ENCODE assay signal across 12 cellular contexts in genomic region chr9:130072515-130073235, GRCh38. TPM values are rescaled to one million over a fixed set of nuclear protein-coding genes. Genes with fewer than 3 reads are reported as not detected.
DNase-seq lines count a peak whose midpoint lies in the region; ATAC-seq and TF ChIP-seq lines count a peak whose summit lies in the region.
"Had no signal": no experiment of that assay in that cellular context is flagged by ENCODE, and none has a peak within 500 bp of the region (broad histone marks: within the 10 kb centered on the region; RNA-seq: fewer than 3 reads in every experiment).

No MANE protein-coding gene starts in this region.

- peak; percentile 31 for DNase-seq in activated CD4-positive, alpha-beta memory T cell treated with anti-CD3 and anti-CD28 coated beads for 36 hours
- no peak for DNase-seq in activated CD4-positive, alpha-beta memory T cell treated with anti-CD3 and anti-CD28 coated beads, Interleukin-2, amount 10 ng/mL, durations not matched to agents 7 days and 5 days
- DNase-seq in T-helper 17 cell (no peak), fibroblast of peridontal ligament (ENCODE audit: extremely low read depth) (peak; percentile 4), OCI-LY7 (ENCODE audit: low spot score) (no peak)
- peak; percentile 34 for DNase-seq in stimulated activated CD8-positive, alpha-beta memory T cell treated with anti-CD3 and anti-CD28 coated beads, Interleukin-4, amount 100 ng/mL, for 48 hours
- DNase-seq: NCI-H187 had no signal

- peaks cover 22% of the 10 kb centered on the region for H3K4me1 Mint-ChIP-seq in activated CD4-positive, alpha-beta memory T cell treated with anti-CD3 and anti-CD28 coated beads for 36 hours (ENCODE audit: low read depth)
- peaks cover 24% of the 10 kb centered on the region for H3K4me1 Mint-ChIP-seq in activated CD4-positive, alpha-beta memory T cell treated with anti-CD3 and anti-CD28 coated beads, Interleukin-2, amount 10 ng/mL, durations not matched to agents 7 days and 5 days
- peaks cover 13% of the 10 kb centered on the region for H3K4me1 Mint-ChIP-seq in T-helper 17 cell

- no peak overlapping the region for H2AFZ ChIP-seq in OCI-LY7 (ENCODE audit: low read length)
- H2AFZ ChIP-seq: PC-9 had no signal

- H3K27ac ChIP-seq in OCI-LY7 (ENCODE audit: low read depth, low read length, poor library complexity, severe bottlenecking), result no peak overlapping the region
- H3K27ac ChIP-seq: PC-9, right atrium auricular region had no signal

- H3K79me2 ChIP-seq in OCI-LY7 (ENCODE audit: insufficient read depth, low read depth, low read length), result peaks cover 49% of the 10 kb centered on the region; the same call in 1 of the 2 replicates

- no peaks in the 10 kb centered on the region for H3K4me1 ChIP-seq in OCI-LY7 (ENCODE audit: insufficient read depth, low read length, poor library complexity, severe bottlenecking)

- peaks cover 9% of the 10 kb centered on the region for H3K36me3 Mint-ChIP-seq in activated CD4-positive, alpha-beta memory T cell treated with anti-CD3 and anti-CD28 coated beads for 36 hours
- peaks cover 13% of the 10 kb centered on the region for H3K36me3 Mint-ChIP-seq in activated CD4-positive, alpha-beta memory T cell treated with anti-CD3 and anti-CD28 coated beads, Interleukin-2, amount 10 ng/mL, durations not matched to agents 7 days and 5 days (ENCODE audit: low read depth)
- H3K36me3 Mint-ChIP-seq in T-helper 17 cell (ENCODE audit: low read depth), result no peaks in the 10 kb centered on the region

- ATAC-seq in T-helper 17 cell, result peak; percentile 27
- no peak for ATAC-seq in GM21723 (IDR thresholded peaks at IDR 0.05; ENCODE audit: unreplicated experiment)
- no peak for ATAC-seq in GM18511 (IDR thresholded peaks at IDR 0.05; ENCODE audit: unreplicated experiment)

- BruUV-seq in OCI-LY7 (replicated peaks; lab: Mats Ljungman, UMichigan), result no TSS peak

- no peaks in the 10 kb centered on the region for H4K20me1 ChIP-seq in OCI-LY7 (ENCODE audit: insufficient read depth, low read length)

- H3K36me3 ChIP-seq in OCI-LY7 (ENCODE audit: insufficient read depth, low read length), result peaks cover 28% of the 10 kb centered on the region

- no peak overlapping the region for H3K27ac Mint-ChIP-seq in activated CD4-positive, alpha-beta memory T cell treated with anti-CD3 and anti-CD28 coated beads for 36 hours
- H3K27ac Mint-ChIP-seq in activated CD4-positive, alpha-beta memory T cell treated with anti-CD3 and anti-CD28 coated beads, Interleukin-2, amount 10 ng/mL, durations not matched to agents 7 days and 5 days, result no peak overlapping the region
- H3K27ac Mint-ChIP-seq in T-helper 17 cell, result no peak overlapping the region

- H3K4me2 ChIP-seq in OCI-LY7 (ENCODE audit: low read length), result no peak overlapping the region
- H3K4me2 ChIP-seq: PC-9 had no signal

- POLR2A ChIA-PET in activated CD4-positive, alpha-beta memory T cell treated with anti-CD3 and anti-CD28 coated beads for 36 hours (lab: Charles Lee), result no interaction called here
- POLR2A ChIA-PET in activated CD4-positive, alpha-beta memory T cell treated with anti-CD3 and anti-CD28 coated beads, Interleukin-2, amount 10 ng/mL, durations not matched to agents 7 days and 5 days (lab: Charles Lee), result no interaction called here
- POLR2A ChIA-PET in OCI-LY7 (lab: Charles Lee), result interaction anchor here (0.6 kb wide), 1 partner anchor 85 kb away, joined by 6 read pairs; no protein-coding TSS in a partner anchor

- no peak for TF ChIP-seq CTCF in OCI-LY7 (conservative IDR thresholded peaks at IDR 0.05; ENCODE audit: low read length)

- no peak overlapping the region for H3K4me3 Mint-ChIP-seq in activated CD4-positive, alpha-beta memory T cell treated with anti-CD3 and anti-CD28 coated beads for 36 hours
- no peak overlapping the region for H3K4me3 Mint-ChIP-seq in activated CD4-positive, alpha-beta memory T cell treated with anti-CD3 and anti-CD28 coated beads, Interleukin-2, amount 10 ng/mL, durations not matched to agents 7 days and 5 days
- H3K4me3 Mint-ChIP-seq in T-helper 17 cell, result no peak overlapping the region

- no peak overlapping the region for H3K4me3 ChIP-seq in OCI-LY7 (ENCODE audit: low read depth, low read length, poor library complexity, severe bottlenecking)
- H3K4me3 ChIP-seq: esophagus muscularis mucosa, PC-9, right atrium auricular region had no signal

- intact Hi-C loops in activated CD4-positive, alpha-beta memory T cell treated with anti-CD3 and anti-CD28 coated beads for 36 hours (cut with micrococcal nuclease), result no loop called here
- intact Hi-C loops in OCI-LY7 (cut with micrococcal nuclease; ENCODE audit: unreplicated experiment), result no loop called here

- H3K9me3 ChIP-seq in T-helper 17 cell (ENCODE audit: control insufficient read depth, low read length, poor library complexity, severe bottlenecking) (no peaks in the 10 kb centered on the region), OCI-LY7 (ENCODE audit: low read length) (no peaks in the 10 kb centered on the region)
- H3K9me3 ChIP-seq: esophagus muscularis mucosa, right atrium auricular region had no signal

- no peaks in the 10 kb centered on the region for H3K9me2 ChIP-seq in OCI-LY7 (ENCODE audit: insufficient read depth, low read length)

- H3K27me3 Mint-ChIP-seq in activated CD4-positive, alpha-beta memory T cell treated with anti-CD3 and anti-CD28 coated beads for 36 hours, result no peaks in the 10 kb centered on the region
- H3K27me3 Mint-ChIP-seq in activated CD4-positive, alpha-beta memory T cell treated with anti-CD3 and anti-CD28 coated beads, Interleukin-2, amount 10 ng/mL, durations not matched to agents 7 days and 5 days, result no peaks in the 10 kb centered on the region
- no peaks in the 10 kb centered on the region for H3K27me3 Mint-ChIP-seq in T-helper 17 cell

- H3K9me3 Mint-ChIP-seq in activated CD4-positive, alpha-beta memory T cell treated with anti-CD3 and anti-CD28 coated beads for 36 hours, result no peaks in the 10 kb centered on the region
- no peaks in the 10 kb centered on the region for H3K9me3 Mint-ChIP-seq in activated CD4-positive, alpha-beta memory T cell treated with anti-CD3 and anti-CD28 coated beads, Interleukin-2, amount 10 ng/mL, durations not matched to agents 7 days and 5 days

- CTCF ChIA-PET in activated CD4-positive, alpha-beta memory T cell treated with anti-CD3 and anti-CD28 coated beads for 36 hours (lab: Charles Lee), result no interaction called here
- CTCF ChIA-PET in activated CD4-positive, alpha-beta memory T cell treated with anti-CD3 and anti-CD28 coated beads, Interleukin-2, amount 10 ng/mL, durations not matched to agents 7 days and 5 days (lab: Charles Lee), result no interaction called here
- CTCF ChIA-PET in OCI-LY7 (lab: Charles Lee; ENCODE audit: unreplicated experiment), result no interaction called here

RNA-seq across cellular contexts. Expression of gene GPR107, which starts 19.0 kb away (rescaled TPM):
- 10 to 100 TPM; 20.7 to 22.8 TPM for total RNA-seq in activated CD4-positive, alpha-beta memory T cell treated with anti-CD3 and anti-CD28 coated beads for 36 hours
- total RNA-seq in activated CD4-positive, alpha-beta memory T cell treated with anti-CD3 and anti-CD28 coated beads, Interleukin-2, amount 10 ng/mL, durations not matched to agents 7 days and 5 days, result 10 to 100 TPM; 25.1 to 26.3 TPM
- total RNA-seq in T-helper 17 cell (10 to 100 TPM; 22.1 to 26.2 TPM), OCI-LY7 (2022) (24.3 and 28.8 TPM in 2 replicates)
- total RNA-seq in OCI-LY7 (2014; rRNA removed; shearing (Covaris generic)), result 8.7 and 10.4 TPM in 2 replicates

RNA-seq across cellular contexts. Expression of gene FNBP1, which starts 29.7 kb away (rescaled TPM):
- total RNA-seq in activated CD4-positive, alpha-beta memory T cell treated with anti-CD3 and anti-CD28 coated beads for 36 hours, result 100 to 1,000 TPM; 215 to 228 TPM
- 100 to 1,000 TPM; 208 to 213 TPM for total RNA-seq in activated CD4-positive, alpha-beta memory T cell treated with anti-CD3 and anti-CD28 coated beads, Interleukin-2, amount 10 ng/mL, durations not matched to agents 7 days and 5 days
- total RNA-seq in T-helper 17 cell (100 to 1,000 TPM; 219 to 221 TPM), OCI-LY7 (2022) (164 and 168 TPM in 2 replicates)
- 93.3 and 117 TPM in 2 replicates for total RNA-seq in OCI-LY7 (2014; rRNA removed; shearing (Covaris generic))

Comparison
In these comparisons a context has a peak if more than half of its experiments do, and no peak if none do; other contexts are left out.
1. DNase-seq: peak in activated CD4-positive, alpha-beta memory T cell treated with anti-CD3 and anti-CD28 coated beads for 36 hours (single experiment), fibroblast of peridontal ligament (single experiment) and stimulated activated CD8-positive, alpha-beta memory T cell treated with anti-CD3 and anti-CD28 coated beads, Interleukin-4, amount 100 ng/mL, for 48 hours (single experiment); none in activated CD4-positive, alpha-beta memory T cell treated with anti-CD3 and anti-CD28 coated beads, Interleukin-2, amount 10 ng/mL, durations not matched to agents 7 days and 5 days (single experiment), T-helper 17 cell (0 of 3) and OCI-LY7 (single experiment).